ENCODE assay signal across 13 cellular contexts in the genomic region with DNA sequence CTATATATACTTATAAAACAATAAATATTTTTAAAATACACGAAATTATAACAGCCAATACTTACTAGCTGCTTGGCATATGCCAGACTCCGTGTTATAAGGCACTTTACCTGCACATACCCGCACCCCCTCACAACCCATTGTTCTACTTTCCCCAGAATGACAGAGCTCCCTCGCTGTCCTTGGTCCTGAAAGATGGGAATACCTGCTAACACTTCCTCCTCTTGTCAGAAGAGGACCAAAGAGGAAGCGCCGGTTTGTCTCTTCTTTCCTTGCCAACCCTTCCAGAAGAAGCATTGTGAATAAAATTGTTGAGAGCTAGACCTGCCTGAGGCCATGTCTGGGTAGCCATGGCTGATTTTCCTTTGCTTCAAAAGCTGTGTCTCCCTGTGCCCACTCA.
DNase-seq lines count a peak whose midpoint lies in the region; ATAC-seq, FAIRE-seq and TF ChIP-seq lines count a peak whose summit lies in the region.
"Had no signal": no experiment of that assay in that cellular context is flagged by ENCODE, and none has a peak within 500 bp of the region (broad histone marks: within the 10 kb centered on the region; RNA-seq: fewer than 3 reads in every experiment).

No MANE protein-coding gene starts in this region.

- no peak overlapping the region for H3K4me3 ChIP-seq in breast epithelium
- H3K4me3 ChIP-seq in GM12878: no peak overlapping the region

- H3K9me3 Mint-ChIP-seq in activated CD4-positive, alpha-beta memory T cell treated with anti-CD3 and anti-CD28 coated beads for 36 hours: peaks cover 4% of the 10 kb centered on the region

- TF ChIP-seq EP300 in GM12878 (IDR thresholded peaks at IDR 0.05; ENCODE audit: borderline replicate concordance in 1 of 2, control insufficient read depth in 1 of 2, low read depth in 2 of 2, low read length in 2 of 2): no peak

- in situ Hi-C loops in T47D (cut with HindIII; ENCODE audit: low pct_unique_long_range_greater_than_20kb, low sequenced_read_pairs) (no loop called here), GM12878 (cut with MboI) (no loop called here)

- RAD21 ChIA-PET in GM12878 (lab: Charles Lee; ENCODE audit: unreplicated experiment): no interaction called here

- H3K27me3 ChIP-seq in breast epithelium: peaks cover 0 to 3% of the 10 kb centered on the region in 2 donors
- no peaks in the 10 kb centered on the region for H3K27me3 ChIP-seq in GM12878 (replicated peaks in 1 of 2; ENCODE audit: control insufficient read depth in 2 of 2, insufficient read depth in 2 of 2, low read length in 1 of 2)

- no peak overlapping the region for H2AFZ ChIP-seq in GM12878 (ENCODE audit: control insufficient read depth, low read depth, low read length)

- intact Hi-C loops in breast epithelium (cut with DNase I; ENCODE audit: low total_unique reads): no loop called here
- intact Hi-C loops in GM12878 (cut with micrococcal nuclease; ENCODE audit: unreplicated experiment): no loop called here
- intact Hi-C loops in activated CD4-positive, alpha-beta memory T cell treated with anti-CD3 and anti-CD28 coated beads for 36 hours (cut with micrococcal nuclease): no loop called here

- BruUV-seq in GM12878 (replicated peaks; lab: Mats Ljungman, UMichigan): no TSS peak

- 9% methylated on average over 6 of the region's 6 CpGs for WGBS in GM12878 (ENCODE audit: insufficient coverage, insufficient replicate concordance, low lambda C conversion rate, missing lambda C conversion rate)

- DNase-seq in T47D (ENCODE audit: low read depth in 1 of 2, low spot score in 1 of 2): peak; percentile 56 to 78
- DNase-seq in breast epithelium (ENCODE audit: low spot score in 2 of 2): no peak
- DNase-seq in NCI-H460 (ENCODE audit: extremely low read depth, low read depth): peak; percentile 6
- DNase-seq in GM12878 (ENCODE audit: low read depth, low spot score): no peak
- DNase-seq in urothelium cell line (ENCODE audit: low spot score): peak; percentile 53
- DNase-seq in left lobe of liver (ENCODE audit: low spot score): no peak
- DNase-seq in activated CD4-positive, alpha-beta memory T cell treated with anti-CD3 and anti-CD28 coated beads for 36 hours: no peak
- DNase-seq in NCI-H1436 treated with DMSO at 0.1 percent for 48 hours (lab: John Stamatoyannopoulos, UW): no peak
- DNase-seq: NCI-H1436; NCI-H524 treated with DMSO at 0.1 percent for 48 hours; stimulated activated naive CD4-positive, alpha-beta T cell had no signal

- H3K27me3 Mint-ChIP-seq in activated CD4-positive, alpha-beta memory T cell treated with anti-CD3 and anti-CD28 coated beads for 36 hours: no peaks in the 10 kb centered on the region
- H3K27me3 Mint-ChIP-seq: central memory CD8-positive, alpha-beta T cell had no signal

- no peak overlapping the region for H3K27ac Mint-ChIP-seq in activated CD4-positive, alpha-beta memory T cell treated with anti-CD3 and anti-CD28 coated beads for 36 hours

- TF ChIP-seq RAD21 in GM12878 (IDR thresholded peaks at IDR 0.05; ENCODE audit: insufficient read depth, low read depth, low read length): no peak

- H3K4me1 ChIP-seq in breast epithelium (no peaks in the 10 kb centered on the region), GM12878 (ENCODE audit: control insufficient read depth, insufficient read depth, low read length) (no peaks in the 10 kb centered on the region)

- H3K9me3 ChIP-seq in breast epithelium: no peaks in the 10 kb centered on the region
- H3K9me3 ChIP-seq in GM12878 (replicated peaks; ENCODE audit: control insufficient read depth, insufficient read depth, low read length): no peaks in the 10 kb centered on the region

- SMC1A ChIA-PET in GM12878 (lab: Charles Lee; ENCODE audit: uncharacterized antibody, unreplicated experiment): no interaction called here

- no peaks in the 10 kb centered on the region for H3K36me3 ChIP-seq in breast epithelium
- H3K36me3 ChIP-seq in GM12878 (ENCODE audit: control insufficient read depth in 2 of 2, insufficient read depth in 2 of 2, low read length in 1 of 2): no peaks in the 10 kb centered on the region

- no peak overlapping the region for H3K9ac ChIP-seq in GM12878 (ENCODE audit: control insufficient read depth, insufficient read depth, low read length)

- no peak for FAIRE-seq in GM12878 (lab: Jason Lieb, UNC)
- no peak for FAIRE-seq in urothelium cell line (lab: Jason Lieb, UNC)

- H4K20me1 ChIP-seq in GM12878 (ENCODE audit: control insufficient read depth, insufficient read depth): no peaks in the 10 kb centered on the region

- TF ChIP-seq POLR2A in breast epithelium (IDR thresholded peaks at IDR 0.05) (no peak), GM12878 (IDR thresholded peaks at IDR 0.05; ENCODE audit: low read depth, low read length) (no peak)

- no peak overlapping the region for H3K4me3 Mint-ChIP-seq in activated CD4-positive, alpha-beta memory T cell treated with anti-CD3 and anti-CD28 coated beads for 36 hours
- H3K4me3 Mint-ChIP-seq: central memory CD8-positive, alpha-beta T cell had no signal

- TF ChIP-seq CTCF in breast epithelium (IDR thresholded peaks at IDR 0.05) (no peak), GM12878 (IDR thresholded peaks at IDR 0.05 in 2 of 3, conservative IDR thresholded peaks at IDR 0.05 in 1 of 3; ENCODE audit: control insufficient read depth in 2 of 3, extremely low read depth in 1 of 3, insufficient read depth in 1 of 3, low read depth in 3 of 3, low read length in 3 of 3) (no peak)

- no peak overlapping the region for H3K27ac ChIP-seq in breast epithelium
- no peak overlapping the region for H3K27ac ChIP-seq in GM12878 (ENCODE audit: control insufficient read depth, insufficient read depth)

- CTCF ChIA-PET in GM12878 (lab: Yijun Ruan, JAX): no interaction called here
- CTCF ChIA-PET in activated CD4-positive, alpha-beta memory T cell treated with anti-CD3 and anti-CD28 coated beads for 36 hours (lab: Charles Lee): no interaction called here

- POLR2A ChIA-PET in GM12878 (lab: Charles Lee): no interaction called here
- POLR2A ChIA-PET in activated CD4-positive, alpha-beta memory T cell treated with anti-CD3 and anti-CD28 coated beads for 36 hours (lab: Charles Lee): no interaction called here

- H3K4me2 ChIP-seq in GM12878 (ENCODE audit: control insufficient read depth, insufficient read depth): no peak overlapping the region

- no peaks in the 10 kb centered on the region for H3K4me1 Mint-ChIP-seq in activated CD4-positive, alpha-beta memory T cell treated with anti-CD3 and anti-CD28 coated beads for 36 hours (ENCODE audit: low read depth)
- H3K4me1 Mint-ChIP-seq: central memory CD8-positive, alpha-beta T cell had no signal

- ATAC-seq in GM12878: no peak
- no peak for ATAC-seq in left lobe of liver
- ATAC-seq: esophagus mucosa had no signal

- no peaks in the 10 kb centered on the region for H3K79me2 ChIP-seq in GM12878 (ENCODE audit: control insufficient read depth, insufficient read depth, low read length)

- H3K36me3 Mint-ChIP-seq in activated CD4-positive, alpha-beta memory T cell treated with anti-CD3 and anti-CD28 coated beads for 36 hours: no peaks in the 10 kb centered on the region

TF ChIP-seq in GM12878, 131 proteins besides CTCF, POLR2A, EP300 and RAD21 (continues in another document):
- TF ChIP-seq, protein P1, sequence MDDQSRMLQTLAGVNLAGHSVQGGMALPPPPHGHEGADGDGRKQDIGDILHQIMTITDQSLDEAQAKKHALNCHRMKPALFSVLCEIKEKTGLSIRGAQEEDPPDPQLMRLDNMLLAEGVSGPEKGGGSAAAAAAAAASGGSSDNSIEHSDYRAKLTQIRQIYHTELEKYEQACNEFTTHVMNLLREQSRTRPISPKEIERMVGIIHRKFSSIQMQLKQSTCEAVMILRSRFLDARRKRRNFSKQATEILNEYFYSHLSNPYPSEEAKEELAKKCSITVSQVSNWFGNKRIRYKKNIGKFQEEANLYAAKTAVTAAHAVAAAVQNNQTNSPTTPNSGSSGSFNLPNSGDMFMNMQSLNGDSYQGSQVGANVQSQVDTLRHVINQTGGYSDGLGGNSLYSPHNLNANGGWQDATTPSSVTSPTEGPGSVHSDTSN (IDR thresholded peaks at IDR 0.05; ENCODE audit: insufficient replicate concordance, low read depth, low read length): no peak
- TF ChIP-seq MXI1 (IDR thresholded peaks at IDR 0.05; ENCODE audit: low read depth, low read length): no peak
- no peak for TF ChIP-seq MEF2A (IDR thresholded peaks at IDR 0.05; ENCODE audit: insufficient read depth, low read depth, low read length)
- TF ChIP-seq TARDBP (IDR thresholded peaks at IDR 0.05; ENCODE audit: borderline replicate concordance): no peak
- TF ChIP-seq, protein P2, sequence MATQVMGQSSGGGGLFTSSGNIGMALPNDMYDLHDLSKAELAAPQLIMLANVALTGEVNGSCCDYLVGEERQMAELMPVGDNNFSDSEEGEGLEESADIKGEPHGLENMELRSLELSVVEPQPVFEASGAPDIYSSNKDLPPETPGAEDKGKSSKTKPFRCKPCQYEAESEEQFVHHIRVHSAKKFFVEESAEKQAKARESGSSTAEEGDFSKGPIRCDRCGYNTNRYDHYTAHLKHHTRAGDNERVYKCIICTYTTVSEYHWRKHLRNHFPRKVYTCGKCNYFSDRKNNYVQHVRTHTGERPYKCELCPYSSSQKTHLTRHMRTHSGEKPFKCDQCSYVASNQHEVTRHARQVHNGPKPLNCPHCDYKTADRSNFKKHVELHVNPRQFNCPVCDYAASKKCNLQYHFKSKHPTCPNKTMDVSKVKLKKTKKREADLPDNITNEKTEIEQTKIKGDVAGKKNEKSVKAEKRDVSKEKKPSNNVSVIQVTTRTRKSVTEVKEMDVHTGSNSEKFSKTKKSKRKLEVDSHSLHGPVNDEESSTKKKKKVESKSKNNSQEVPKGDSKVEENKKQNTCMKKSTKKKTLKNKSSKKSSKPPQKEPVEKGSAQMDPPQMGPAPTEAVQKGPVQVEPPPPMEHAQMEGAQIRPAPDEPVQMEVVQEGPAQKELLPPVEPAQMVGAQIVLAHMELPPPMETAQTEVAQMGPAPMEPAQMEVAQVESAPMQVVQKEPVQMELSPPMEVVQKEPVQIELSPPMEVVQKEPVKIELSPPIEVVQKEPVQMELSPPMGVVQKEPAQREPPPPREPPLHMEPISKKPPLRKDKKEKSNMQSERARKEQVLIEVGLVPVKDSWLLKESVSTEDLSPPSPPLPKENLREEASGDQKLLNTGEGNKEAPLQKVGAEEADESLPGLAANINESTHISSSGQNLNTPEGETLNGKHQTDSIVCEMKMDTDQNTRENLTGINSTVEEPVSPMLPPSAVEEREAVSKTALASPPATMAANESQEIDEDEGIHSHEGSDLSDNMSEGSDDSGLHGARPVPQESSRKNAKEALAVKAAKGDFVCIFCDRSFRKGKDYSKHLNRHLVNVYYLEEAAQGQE (IDR thresholded peaks at IDR 0.05; ENCODE audit: low read depth, low read length): peak; percentile 84
- TF ChIP-seq MYC (IDR thresholded peaks at IDR 0.05; ENCODE audit: insufficient read depth, insufficient read length, insufficient replicate concordance, low read length, severe bottlenecking): no peak

Comparison
In these comparisons a context has a peak if more than half of its experiments do, and no peak if none do; other contexts are left out.
1. DNase-seq: peak in T47D (2 of 2), NCI-H460 (single experiment) and urothelium cell line (single experiment); none in breast epithelium (0 of 2), GM12878 (single experiment), left lobe of liver (single experiment), activated CD4-positive, alpha-beta memory T cell treated with anti-CD3 and anti-CD28 coated beads for 36 hours (single experiment) and NCI-H1436 treated with DMSO at 0.1 percent for 48 hours (single experiment).